Comparison of ENCODE assay signal across 16 cellular contexts in genomic region chr14:33509927-33510535, GRCh38.
DNase-seq lines count a peak whose midpoint lies in the region; ATAC-seq and TF ChIP-seq lines count a peak whose summit lies in the region.
"Had no signal": no experiment of that assay in that cellular context is flagged by ENCODE, and none has a peak within 500 bp of the region (broad histone marks: within the 10 kb centered on the region; RNA-seq: fewer than 3 reads in every experiment).

No MANE protein-coding gene starts in this region.

- no peak overlapping the region for H3K27ac ChIP-seq in PC-3 (ENCODE audit: low read length)
- no peak overlapping the region for H3K27ac ChIP-seq in GM23338 (ENCODE audit: low read depth)
- H3K27ac ChIP-seq in naive thymus-derived CD4-positive, alpha-beta T cell (ENCODE audit: low read depth, low read length), result no peak overlapping the region
- H3K27ac ChIP-seq: lower lobe of right lung had no signal

- no peaks in the 10 kb centered on the region for H3K36me3 Mint-ChIP-seq in GM23338 (ENCODE audit: low read depth)
- no peaks in the 10 kb centered on the region for H3K36me3 Mint-ChIP-seq in naive thymus-derived CD4-positive, alpha-beta T cell
- H3K36me3 Mint-ChIP-seq: activated CD4-positive, alpha-beta memory T cell treated with anti-CD3 and anti-CD28 coated beads for 36 hours; CD4-positive, CD25-positive, alpha-beta regulatory T cell had no signal

- no peak overlapping the region for H3K9ac ChIP-seq in PC-3 (ENCODE audit: low read length)

- H3K9me3 ChIP-seq in PC-3 (ENCODE audit: low read length), result no peaks in the 10 kb centered on the region
- H3K9me3 ChIP-seq in naive thymus-derived CD4-positive, alpha-beta T cell (ENCODE audit: control insufficient read depth in 2 of 3, low read length in 3 of 3), result no peaks in the 10 kb centered on the region
- H3K9me3 ChIP-seq in mucosa of descending colon, result no peaks in the 10 kb centered on the region
- H3K9me3 ChIP-seq: lower lobe of right lung had no signal

- H2AFZ ChIP-seq in PC-3 (ENCODE audit: low read length), result no peak overlapping the region
- H2AFZ ChIP-seq in GM23338, result no peak overlapping the region

- no peaks in the 10 kb centered on the region for H3K27me3 Mint-ChIP-seq in GM23338 (ENCODE audit: insufficient read depth, low read depth, poor library complexity)
- no peaks in the 10 kb centered on the region for H3K27me3 Mint-ChIP-seq in naive thymus-derived CD4-positive, alpha-beta T cell

- no peak overlapping the region for H3K27ac Mint-ChIP-seq in GM23338
- H3K27ac Mint-ChIP-seq in naive thymus-derived CD4-positive, alpha-beta T cell, result no peak overlapping the region
- H3K27ac Mint-ChIP-seq: activated CD4-positive, alpha-beta memory T cell treated with anti-CD3 and anti-CD28 coated beads for 36 hours; activated naive CD4-positive, alpha-beta T cell treated with anti-CD3 and anti-CD28 coated beads for 36 hours; CD4-positive, CD25-positive, alpha-beta regulatory T cell had no signal

- peak overlapping the region; percentile 15; the same call in 1 of the 2 replicates for H3K4me2 ChIP-seq in PC-3 (ENCODE audit: low read length)
- H3K4me2 ChIP-seq in GM23338, result no peak overlapping the region

- H4K20me1 ChIP-seq in PC-3 (ENCODE audit: low read length) (no peaks in the 10 kb centered on the region), GM23338 (replicated peaks; ENCODE audit: insufficient read depth) (no peaks in the 10 kb centered on the region)

- H3K4me1 ChIP-seq in PC-3 (ENCODE audit: insufficient read depth, low read length) (peaks cover 29% of the 10 kb centered on the region), GM23338 (ENCODE audit: insufficient read depth) (no peaks in the 10 kb centered on the region), mucosa of descending colon (ENCODE audit: low read depth) (peaks cover 3% of the 10 kb centered on the region)
- H3K4me1 ChIP-seq in naive thymus-derived CD4-positive, alpha-beta T cell (ENCODE audit: control insufficient read depth in 2 of 2, insufficient read depth in 2 of 2, low read length in 2 of 2), result no peaks in the 10 kb centered on the region
- H3K4me1 ChIP-seq: lower lobe of right lung had no signal

- TF ChIP-seq CTCF in PC-3 (conservative IDR thresholded peaks at IDR 0.05; ENCODE audit: low read depth, low read length), result no peak
- no peak for TF ChIP-seq CTCF in epithelial cell of esophagus (IDR thresholded peaks at IDR 0.05; ENCODE audit: insufficient read depth, low read depth, low read length, missing control alignments)
- no peak for TF ChIP-seq CTCF in omental fat pad (IDR thresholded peaks at IDR 0.05)
- no peak for TF ChIP-seq CTCF in GM23338 (conservative IDR thresholded peaks at IDR 0.05; ENCODE audit: low read depth in 2 of 2)
- no peak for TF ChIP-seq CTCF in mucosa of descending colon (IDR thresholded peaks at IDR 0.05)

- intact Hi-C loops in PC-3 (cut with micrococcal nuclease) (no loop called here), mucosa of descending colon (cut with DNase I, micrococcal nuclease) (no loop called here)
- intact Hi-C loops in naive thymus-derived CD4-positive, alpha-beta T cell (cut with micrococcal nuclease), result no loop called here

- POLR2A ChIA-PET in PC-3 (lab: Charles Lee; ENCODE audit: unreplicated experiment), result interaction anchor here (0.6 kb wide), 1 partner anchor 468 kb away, joined by 3 read pairs; no protein-coding TSS in a partner anchor
- POLR2A ChIA-PET in naive thymus-derived CD4-positive, alpha-beta T cell (lab: Charles Lee), result no interaction called here

- no TSS peak for BruUV-seq in PC-3 (replicated peaks; lab: Mats Ljungman, UMichigan)

- no peaks in the 10 kb centered on the region for H3K9me3 Mint-ChIP-seq in GM23338
- H3K9me3 Mint-ChIP-seq in naive thymus-derived CD4-positive, alpha-beta T cell, result peaks cover 0 to 10% (median 2%) of the 10 kb centered on the region in 11 donors
- H3K9me3 Mint-ChIP-seq: activated CD4-positive, alpha-beta memory T cell treated with anti-CD3 and anti-CD28 coated beads for 36 hours had no signal

- no peak for ATAC-seq in PC-3
- peak; percentile 75 for ATAC-seq in omental fat pad (ENCODE audit: low FRiP score)
- no peak for ATAC-seq in GM23338
- no peak for ATAC-seq in naive thymus-derived CD4-positive, alpha-beta T cell
- no peak for ATAC-seq in HG03135 (IDR thresholded peaks at IDR 0.05; ENCODE audit: unreplicated experiment)
- ATAC-seq in mucosa of descending colon, result no peak

- DNase-seq in GM03348 (ENCODE audit: low spot score) (peak; percentile 24), PC-3 (peak; percentile 56), epithelial cell of esophagus (ENCODE audit: low read depth) (peak; percentile 68), omental fat pad (ENCODE audit: low spot score) (no peak), GM23338 (ENCODE audit: low spot score) (no peak), mucosa of descending colon (no peak)
- no peak for DNase-seq in naive thymus-derived CD4-positive, alpha-beta T cell
- DNase-seq: activated CD4-positive, alpha-beta memory T cell treated with anti-CD3 and anti-CD28 coated beads for 36 hours; activated naive CD4-positive, alpha-beta T cell treated with anti-CD3 and anti-CD28 coated beads for 36 hours; CD4-positive, CD25-positive, alpha-beta regulatory T cell; GDM1; lower lobe of right lung; NCI-H446; posterior cingulate gyrus; T-helper 9 cell had no signal

- no peak overlapping the region for H3K4me3 Mint-ChIP-seq in GM23338
- H3K4me3 Mint-ChIP-seq in naive thymus-derived CD4-positive, alpha-beta T cell, result no peak overlapping the region
- H3K4me3 Mint-ChIP-seq: activated CD4-positive, alpha-beta memory T cell treated with anti-CD3 and anti-CD28 coated beads for 36 hours; activated naive CD4-positive, alpha-beta T cell treated with anti-CD3 and anti-CD28 coated beads for 36 hours; CD4-positive, CD25-positive, alpha-beta regulatory T cell had no signal

- peaks cover 2% of the 10 kb centered on the region; the same call in 1 of the 3 replicates for H3K4me1 Mint-ChIP-seq in GM23338
- H3K4me1 Mint-ChIP-seq in naive thymus-derived CD4-positive, alpha-beta T cell, result no peaks in the 10 kb centered on the region

- H3F3A ChIP-seq in PC-3 (ENCODE audit: low read length, unreplicated experiment) (no peaks in the 10 kb centered on the region), GM23338 (replicated peaks; ENCODE audit: low read depth) (no peaks in the 10 kb centered on the region)

- 0 out of 2 replicates have a peak, but pooled peaks cover 2% of the 10 kb centered on the region for H3K27me3 ChIP-seq in PC-3 (ENCODE audit: low read length)
- no peaks in the 10 kb centered on the region for H3K27me3 ChIP-seq in GM23338 (ENCODE audit: insufficient read depth)
- H3K27me3 ChIP-seq in naive thymus-derived CD4-positive, alpha-beta T cell (ENCODE audit: control insufficient read depth in 2 of 2, insufficient read depth in 2 of 2, low read length in 2 of 2), result no peaks in the 10 kb centered on the region

- H3K79me2 ChIP-seq in PC-3 (ENCODE audit: low read length) (no peaks in the 10 kb centered on the region), GM23338 (replicated peaks; ENCODE audit: insufficient read depth) (no peaks in the 10 kb centered on the region)

- no peak overlapping the region for H3K4me3 ChIP-seq in PC-3 (ENCODE audit: low read length)
- no peak overlapping the region for H3K4me3 ChIP-seq in epithelial cell of esophagus (ENCODE audit: low read length)
- H3K4me3 ChIP-seq in GM23338, result no peak overlapping the region
- H3K4me3 ChIP-seq in naive thymus-derived CD4-positive, alpha-beta T cell (ENCODE audit: low read length), result no peak overlapping the region
- no peak overlapping the region for H3K4me3 ChIP-seq in mucosa of descending colon
- H3K4me3 ChIP-seq: lower lobe of right lung had no signal

- H3K36me3 ChIP-seq in PC-3 (ENCODE audit: low read depth, low read length), result no peaks in the 10 kb centered on the region
- H3K36me3 ChIP-seq in GM23338 (ENCODE audit: insufficient read depth), result no peaks in the 10 kb centered on the region
- no peaks in the 10 kb centered on the region for H3K36me3 ChIP-seq in naive thymus-derived CD4-positive, alpha-beta T cell (ENCODE audit: control insufficient read depth in 2 of 3, insufficient read depth in 3 of 3, low read length in 3 of 3)
- H3K36me3 ChIP-seq in mucosa of descending colon (ENCODE audit: low read depth), result no peaks in the 10 kb centered on the region
- H3K36me3 ChIP-seq: lower lobe of right lung had no signal

- CTCF ChIA-PET in PC-3 (lab: Charles Lee), result no interaction called here
- CTCF ChIA-PET in naive thymus-derived CD4-positive, alpha-beta T cell (lab: Charles Lee), result no interaction called here

- no peaks in the 10 kb centered on the region for H3K9me2 ChIP-seq in PC-3 (replicated peaks; ENCODE audit: low read length)
- H3K9me2 ChIP-seq in GM23338 (ENCODE audit: insufficient read depth), result no peaks in the 10 kb centered on the region

TF ChIP-seq in GM23338, 12 proteins besides CTCF, POLR2A, EP300 and RAD21 (continues in another document):
- no peak for TF ChIP-seq STAT1 (IDR thresholded peaks at IDR 0.05; ENCODE audit: unreplicated experiment)

Comparison
In these comparisons a context has a peak if more than half of its experiments do, and no peak if none do; other contexts are left out.
1. DNase-seq: peak in GM03348 (single experiment), PC-3 (single experiment) and epithelial cell of esophagus (single experiment); none in omental fat pad (single experiment), GM23338 (single experiment), naive thymus-derived CD4-positive, alpha-beta T cell (0 of 9) and mucosa of descending colon (0 of 3).